Comparison of ENCODE assay signal across 11 cellular contexts in the genomic region with DNA sequence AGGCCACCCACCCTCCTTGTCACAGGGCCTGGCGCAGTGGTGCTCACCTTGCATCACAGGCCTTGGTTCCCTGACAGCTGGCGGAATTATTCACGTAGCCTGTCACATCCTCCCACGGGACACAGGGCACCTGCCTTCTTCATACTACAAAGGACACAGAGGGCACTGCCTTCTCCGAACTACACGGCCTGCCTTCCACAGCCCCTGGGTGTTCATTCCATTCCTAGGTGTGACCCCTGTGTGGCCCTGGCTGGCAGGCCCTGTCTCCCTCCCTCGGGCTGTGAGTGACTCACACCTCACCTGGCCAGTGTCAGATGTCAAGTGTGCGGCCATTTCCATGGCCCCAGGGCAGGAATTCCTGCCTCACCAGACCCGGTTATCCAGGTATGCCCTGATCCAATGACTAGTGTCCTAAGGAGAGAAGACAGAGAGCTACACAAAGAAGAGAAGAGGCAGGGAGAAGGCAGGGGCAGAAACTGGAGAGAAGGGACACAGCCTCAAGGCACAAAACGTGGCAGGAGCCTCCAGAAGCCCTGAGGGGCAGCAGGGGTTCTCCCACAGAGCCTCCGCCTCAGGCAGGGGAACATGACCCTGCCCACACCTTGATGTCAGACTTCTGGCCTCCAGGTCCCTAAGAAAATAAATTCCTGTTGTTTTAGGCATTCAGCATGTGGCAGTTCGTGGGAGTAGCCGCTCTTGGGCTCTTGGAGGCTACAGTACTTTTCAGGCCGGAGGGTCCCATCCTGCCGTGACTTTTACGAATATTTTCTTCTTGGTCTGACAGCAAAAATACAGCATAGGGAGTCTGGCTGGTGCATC. TPM values are rescaled to one million over a fixed set of nuclear protein-coding genes. Genes with fewer than 3 reads are reported as not detected.
DNase-seq lines count a peak whose midpoint lies in the region; ATAC-seq and TF ChIP-seq lines count a peak whose summit lies in the region.
"Had no signal": no experiment of that assay in that cellular context is flagged by ENCODE, and none has a peak within 500 bp of the region (broad histone marks: within the 10 kb centered on the region; RNA-seq: fewer than 3 reads in every experiment).

No MANE protein-coding gene starts in this region.

- CTCF ChIA-PET in PC-3 (lab: Charles Lee) = no interaction called here

- no peaks in the 10 kb centered on the region for H3K36me3 ChIP-seq in PC-3 (ENCODE audit: low read depth, low read length)

- peak overlapping the region; percentile 60 for H3K9ac ChIP-seq in PC-3 (ENCODE audit: low read length)

- POLR2A ChIA-PET in PC-3 (lab: Charles Lee; ENCODE audit: unreplicated experiment) = interaction anchor here (0.6 kb wide), 1 partner anchor 592 kb away, joined by 3 read pairs; no protein-coding TSS in a partner anchor

- DNase-seq in NCI-H1436 (lab: John Stamatoyannopoulos, UW) (peak; percentile 67), NCI-H1436 treated with DMSO at 0.1 percent for 48 hours (lab: John Stamatoyannopoulos, UW) (no peak), PC-3 (peak; percentile 96), left ventricle myocardium superior (peak; percentile 30), renal cortical epithelial cell (ENCODE audit: low read depth) (peak; percentile 76)
- no peak for DNase-seq in effector CD8-positive, alpha-beta T cell (lab: John Stamatoyannopoulos, UW)
- DNase-seq: NCI-H226; stimulated activated naive CD8-positive, alpha-beta T cell treated with anti-CD3 and anti-CD28 coated beads, Interleukin-15, Interleukin-2, amounts not matched to agents 100 U/mL and 50 U/mL, for 24 hours had no signal

- no peaks in the 10 kb centered on the region for H3K9me2 ChIP-seq in PC-3 (replicated peaks; ENCODE audit: low read length)

- H3K4me1 ChIP-seq in PC-3 (ENCODE audit: insufficient read depth, low read length) = peaks cover 36% of the 10 kb centered on the region

- no peak for TF ChIP-seq CTCF in PC-3 (conservative IDR thresholded peaks at IDR 0.05; ENCODE audit: low read depth, low read length)

- H3K27me3 ChIP-seq in PC-3 (ENCODE audit: low read length) = no peaks in the 10 kb centered on the region

- no peaks in the 10 kb centered on the region for H3F3A ChIP-seq in PC-3 (ENCODE audit: low read length, unreplicated experiment)

- H3K27ac ChIP-seq in PC-3 (ENCODE audit: low read length) = peak overlapping the region; percentile 85

- intact Hi-C loops in PC-3 (cut with micrococcal nuclease) (loop anchor here (1.0 kb wide), 2 partner anchors 12 to 39 kb away; no protein-coding TSS in a partner anchor), left ventricle myocardium superior (cut with micrococcal nuclease) (no loop called here)

- H3K4me2 ChIP-seq in PC-3 (ENCODE audit: low read length) = peak overlapping the region; percentile 47

- H3K9me3 ChIP-seq in PC-3 (ENCODE audit: low read length) = no peaks in the 10 kb centered on the region

- no peak overlapping the region for H2AFZ ChIP-seq in PC-3 (ENCODE audit: low read length)

- ATAC-seq in PC-3 (peak; percentile 91), left ventricle myocardium superior (peak; percentile 2), HG02970 (IDR thresholded peaks at IDR 0.05; ENCODE audit: low FRiP score, unreplicated experiment) (no peak), HG02623 (IDR thresholded peaks at IDR 0.05; ENCODE audit: unreplicated experiment) (no peak)
- ATAC-seq: stimulated activated naive CD8-positive, alpha-beta T cell treated with anti-CD3 and anti-CD28 coated beads, Interleukin-15, Interleukin-2, amounts not matched to agents 100 U/mL and 50 U/mL, for 24 hours had no signal

- no peaks in the 10 kb centered on the region for H4K20me1 ChIP-seq in PC-3 (ENCODE audit: low read length)

- no peak overlapping the region for H3K4me3 ChIP-seq in PC-3 (ENCODE audit: low read length)

- H3K79me2 ChIP-seq in PC-3 (ENCODE audit: low read length) = peaks cover 31% of the 10 kb centered on the region

- TSS peak; percentile 71 for BruUV-seq in PC-3 (replicated peaks; lab: Mats Ljungman, UMichigan)

RNA-seq across cellular contexts. Expression of gene MBP, which starts 43.4 kb away (rescaled TPM):
- total RNA-seq in PC-3 (2014; rRNA removed) = 34.2 and 47.4 TPM in 2 replicates
- total RNA-seq in left ventricle myocardium superior = 32.7 TPM
- total RNA-seq in renal cortical epithelial cell = 28.8 and 34.0 TPM in 2 replicates
- total RNA-seq: A172 had no signal

Comparison
In these comparisons a context has a peak if more than half of its experiments do, and no peak if none do; other contexts are left out.
1. DNase-seq: peak in NCI-H1436 (single experiment), PC-3 (single experiment), left ventricle myocardium superior (single experiment) and renal cortical epithelial cell (single experiment); none in NCI-H1436 treated with DMSO at 0.1 percent for 48 hours (single experiment) and effector CD8-positive, alpha-beta T cell (single experiment).
2. ATAC-seq: peak in PC-3 (single experiment) and left ventricle myocardium superior (single experiment); none in HG02970 (single experiment) and HG02623 (single experiment).